ENCODE assay signal across 8 cellular contexts in genomic region chr1:15304708-15305326, GRCh38. TPM values are rescaled to one million over a fixed set of nuclear protein-coding genes. Genes with fewer than 3 reads are reported as not detected.
DNase-seq lines count a peak whose midpoint lies in the region; ATAC-seq and TF ChIP-seq lines count a peak whose summit lies in the region.

No MANE protein-coding gene starts in this region.

- H3K4me1 ChIP-seq in mammary epithelial cell (ENCODE audit: insufficient read depth, low read length), result peaks cover 7% of the 10 kb centered on the region
- no peaks in the 10 kb centered on the region for H3K4me1 ChIP-seq in left lung

- no peak overlapping the region for H3K9ac ChIP-seq in mammary epithelial cell (ENCODE audit: insufficient read depth, low read length)

- no peaks in the 10 kb centered on the region for H4K20me1 ChIP-seq in mammary epithelial cell (ENCODE audit: insufficient read depth, low read length)

- dilution Hi-C loops in mammary epithelial cell (cut with HindIII; ENCODE audit: low sequenced_read_pairs), result no loop called here

- no peak overlapping the region for H3K4me3 ChIP-seq in GM12865 (ENCODE audit: low read depth, low read length)
- H3K4me3 ChIP-seq in WI38 (ENCODE audit: low read depth, low read length), result no peak overlapping the region
- no peak overlapping the region for H3K4me3 ChIP-seq in mammary epithelial cell (replicated peaks in 1 of 3; ENCODE audit: insufficient read depth in 1 of 3, low read depth in 2 of 3, low read length in 3 of 3)
- no peak overlapping the region for H3K4me3 ChIP-seq in left lung

- TF ChIP-seq CTCF in GM12865 (IDR thresholded peaks at IDR 0.05; ENCODE audit: insufficient read depth, low read depth, low read length, missing control alignments), result peak; percentile 84
- peak; percentile 86 for TF ChIP-seq CTCF in WI38 (IDR thresholded peaks at IDR 0.05; ENCODE audit: low read depth, low read length)
- peak; percentile 85 to 91 for TF ChIP-seq CTCF in mammary epithelial cell (conservative IDR thresholded peaks at IDR 0.05 in 1 of 2, IDR thresholded peaks at IDR 0.05 in 1 of 2; ENCODE audit: extremely low read depth in 1 of 2, insufficient read depth in 1 of 2, low read depth in 1 of 2, low read length in 2 of 2)
- peak; percentile 81 to 83 for TF ChIP-seq CTCF in left lung (IDR thresholded peaks at IDR 0.05)

- H3K27ac ChIP-seq in mammary epithelial cell (ENCODE audit: insufficient read depth, low read depth, low read length), result no peak overlapping the region
- no peak overlapping the region for H3K27ac ChIP-seq in left lung

- in situ Hi-C loops in mammary epithelial cell (cut with MboI; ENCODE audit: low sequenced_read_pairs in 2 of 2), result loop anchor here in 1 of 2 donors (10.0 kb wide), 1 partner anchor 150 kb away; the partner anchor contains the start of gene TMEM51

- peak overlapping the region; percentile 27 for H2AFZ ChIP-seq in mammary epithelial cell (ENCODE audit: low read depth, low read length)

- DNase-seq in GM12865 (ENCODE audit: low read depth), result peak; percentile 66
- DNase-seq in NCI-H128 (lab: John Stamatoyannopoulos, UW; ENCODE audit: unreplicated experiment), result peak; percentile 38
- DNase-seq in mammary epithelial cell, result peak; percentile 52
- DNase-seq in left lung, result peak; percentile 60 to 89
- peak; percentile 34 to 73 for DNase-seq in stimulated activated CD4-positive, alpha-beta T cell treated with anti-CD3 and anti-CD28 coated beads, Interleukin-4, amount 100 ng/mL, for 4 hours

- 12% methylated on average over 11 of the region's 11 CpGs for WGBS in mammary epithelial cell (ENCODE audit: low coverage, missing lambda C conversion rate)

- no TSS peak for BruUV-seq in mammary epithelial cell (replicated peaks; lab: Mats Ljungman, UMichigan)

- H3K4me2 ChIP-seq in mammary epithelial cell (ENCODE audit: insufficient read depth, low read depth, low read length), result no peak overlapping the region

- H3K79me2 ChIP-seq in mammary epithelial cell (ENCODE audit: insufficient read depth, low read length), result no peaks in the 10 kb centered on the region

- H3K9me3 ChIP-seq in mammary epithelial cell (replicated peaks; ENCODE audit: insufficient read depth, low read length), result no peaks in the 10 kb centered on the region
- H3K9me3 ChIP-seq in left lung, result no peaks in the 10 kb centered on the region

- ATAC-seq in left lung (peak; percentile 89), HG03175 (IDR thresholded peaks at IDR 0.05; ENCODE audit: unreplicated experiment) (no peak), HG02642 (IDR thresholded peaks at IDR 0.05; ENCODE audit: poor library complexity, unreplicated experiment) (no peak)

- intact Hi-C loops in mammary epithelial cell (cut with micrococcal nuclease) (loop anchor here (1.0 kb wide), 3 partner anchors 33 to 177 kb away; partner anchors contain the start of gene TMEM51), left lung (cut with DNase I) (loop anchor here in 1 of 2 donors (10.0 kb wide), 1 partner anchor 180 kb away; no protein-coding TSS in a partner anchor)

- H3K27me3 ChIP-seq in mammary epithelial cell (ENCODE audit: insufficient read depth, low read length) (no peaks in the 10 kb centered on the region), left lung (no peaks in the 10 kb centered on the region)

- CTCF ChIA-PET in mammary epithelial cell (lab: Charles Lee; ENCODE audit: low non-redundant PET), result no interaction called here

- H3K36me3 ChIP-seq in mammary epithelial cell (ENCODE audit: insufficient read depth, low read length) (no peaks in the 10 kb centered on the region), left lung (no peaks in the 10 kb centered on the region)

RNA-seq across cellular contexts. Expression of gene FHAD1, which starts 57.8 kb away (rescaled TPM):
- total RNA-seq in mammary epithelial cell (under 1 TPM; 0.12 to 0.33 TPM), left lung (1 to 10 TPM; 1.4 to 8.5 TPM)
- polyA plus RNA-seq in mammary epithelial cell, result 0.03 TPM
- not detected for polyA minus RNA-seq in mammary epithelial cell
